Comparison of ENCODE assay signal across 7 cellular contexts in the genomic region with DNA sequence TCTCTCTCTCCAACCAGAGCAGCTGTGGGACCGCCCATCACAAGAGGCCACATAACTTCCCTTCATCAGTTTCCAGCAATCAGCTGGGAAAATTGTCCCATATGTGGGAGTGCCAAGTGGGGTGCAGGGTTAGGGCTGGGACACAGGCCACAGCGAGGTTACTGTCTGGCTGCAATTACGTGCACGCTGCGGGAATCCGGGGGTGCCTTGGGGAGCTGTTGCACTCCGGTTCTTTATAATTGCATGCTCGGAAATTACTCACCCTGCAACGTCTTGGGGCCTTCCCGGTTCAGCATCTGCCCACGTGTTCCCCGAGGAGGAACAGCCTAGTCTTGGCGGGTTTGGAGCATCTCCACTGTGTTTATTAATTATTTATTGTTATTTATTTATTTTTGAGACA.
DNase-seq lines count a peak whose midpoint lies in the region; FAIRE-seq and TF ChIP-seq lines count a peak whose summit lies in the region.
"Not testable (repeated sequence)": the region's sequence is repeated elsewhere in the genome, so short reads cannot be mapped to it uniquely, and the experiment has no call there.

No MANE protein-coding gene starts in this region.

- H3K9me3 ChIP-seq in right atrium auricular region (peaks cover 0 to 39% of the 10 kb centered on the region in 2 donors), kidney (ENCODE audit: control insufficient read depth in 1 of 2, low read length in 2 of 2) (peaks cover 8 to 36% of the 10 kb centered on the region in 2 donors), suprapubic skin (peaks cover 71% of the 10 kb centered on the region)

- not testable (repeated sequence) for TF ChIP-seq CTCF in right atrium auricular region (IDR thresholded peaks at IDR 0.05); kidney (IDR thresholded peaks at IDR 0.05; ENCODE audit: borderline replicate concordance, extremely low read depth, insufficient read depth); neural crest cell (conservative IDR thresholded peaks at IDR 0.05); suprapubic skin (IDR thresholded peaks at IDR 0.05)

- H3K36me3 ChIP-seq in right atrium auricular region; kidney (ENCODE audit: control insufficient read depth in 1 of 2, insufficient read depth in 2 of 2, low read length in 2 of 2); suprapubic skin: not testable (repeated sequence)

- FAIRE-seq in kidney (lab: Jason Lieb, UNC), result not testable (repeated sequence)

- WGBS in suprapubic skin, result 80% methylated on average over 13 of the region's 13 CpGs

- H3K4me3 ChIP-seq in right atrium auricular region; kidney (ENCODE audit: low read length in 2 of 2); suprapubic skin: not testable (repeated sequence)

- H3K4me3 Mint-ChIP-seq in activated CD4-positive, alpha-beta T cell treated with anti-CD3 and anti-CD28 coated beads, Interleukin-2, amount 10 ng/mL, durations not matched to agents 24 days and 14 days; neural crest cell: not testable (repeated sequence)

- DNase-seq in Daoy (ENCODE audit: low read depth), result peak; percentile 56
- DNase-seq in activated CD4-positive, alpha-beta T cell treated with anti-CD3 and anti-CD28 coated beads, Interleukin-2, amount 10 ng/mL, durations not matched to agents 24 days and 14 days, result peak; percentile 53
- peak; percentile 48 for DNase-seq in ecto neural progenitor cell (ENCODE audit: low spot score)
- DNase-seq in right atrium auricular region (ENCODE audit: low spot score), result peak; percentile 58
- peak; percentile 84 for DNase-seq in kidney
- DNase-seq in neural crest cell (ENCODE audit: low read depth, low spot score), result not testable (repeated sequence)
- peak; percentile 71 to 82 for DNase-seq in suprapubic skin (ENCODE audit: low spot score in 2 of 2)

- not testable (repeated sequence) for H3K27me3 Mint-ChIP-seq in activated CD4-positive, alpha-beta T cell treated with anti-CD3 and anti-CD28 coated beads, Interleukin-2, amount 10 ng/mL, durations not matched to agents 24 days and 14 days; neural crest cell (ENCODE audit: low read depth)

- intact Hi-C loops in activated CD4-positive, alpha-beta T cell treated with anti-CD3 and anti-CD28 coated beads, Interleukin-2, amount 10 ng/mL, durations not matched to agents 24 days and 14 days (cut with micrococcal nuclease); kidney (cut with DNase I): not testable (repeated sequence)

- not testable (repeated sequence) for H3K27me3 ChIP-seq in right atrium auricular region, suprapubic skin

- H3K27ac Mint-ChIP-seq in activated CD4-positive, alpha-beta T cell treated with anti-CD3 and anti-CD28 coated beads, Interleukin-2, amount 10 ng/mL, durations not matched to agents 24 days and 14 days, result not testable (repeated sequence)
- peak overlapping the region; percentile 15 for H3K27ac Mint-ChIP-seq in neural crest cell (ENCODE audit: unreplicated experiment)

- not testable (repeated sequence) for H3K9ac ChIP-seq in kidney (ENCODE audit: low read length in 2 of 2)

- not testable (repeated sequence) for TF ChIP-seq POLR2A in suprapubic skin (IDR thresholded peaks at IDR 0.05)

- not testable (repeated sequence) for H3K4me1 Mint-ChIP-seq in activated CD4-positive, alpha-beta T cell treated with anti-CD3 and anti-CD28 coated beads, Interleukin-2, amount 10 ng/mL, durations not matched to agents 24 days and 14 days; neural crest cell

- peaks cover 10% of the 10 kb centered on the region for H3K36me3 Mint-ChIP-seq in activated CD4-positive, alpha-beta T cell treated with anti-CD3 and anti-CD28 coated beads, Interleukin-2, amount 10 ng/mL, durations not matched to agents 24 days and 14 days (ENCODE audit: low read depth)
- peaks cover 32% of the 10 kb centered on the region for H3K36me3 Mint-ChIP-seq in neural crest cell (ENCODE audit: low read depth)

- not testable (repeated sequence) for H3K27ac ChIP-seq in right atrium auricular region; kidney (ENCODE audit: low read depth in 2 of 2, low read length in 2 of 2); suprapubic skin

- H3K4me1 ChIP-seq in right atrium auricular region; kidney (ENCODE audit: control insufficient read depth in 1 of 2, insufficient read depth in 1 of 2, low read depth in 1 of 2, low read length in 2 of 2); suprapubic skin: not testable (repeated sequence)

- TF ChIP-seq EP300 in suprapubic skin (IDR thresholded peaks at IDR 0.05), result not testable (repeated sequence)

- H3K9me3 Mint-ChIP-seq in activated CD4-positive, alpha-beta T cell treated with anti-CD3 and anti-CD28 coated beads, Interleukin-2, amount 10 ng/mL, durations not matched to agents 24 days and 14 days, result peaks cover 46% of the 10 kb centered on the region
- H3K9me3 Mint-ChIP-seq in neural crest cell, result peaks cover 31% of the 10 kb centered on the region
